ENCODE assay signal across 1 cellular context in genomic region chr2:134301099-134301970, GRCh38.
TF ChIP-seq lines count a peak whose summit lies in the region.

No MANE protein-coding gene starts in this region.

TF ChIP-seq in HepG2, 621 proteins besides CTCF, POLR2A, EP300 and RAD21 (continued from another document):
- TF ChIP-seq HMGXB3 (CRISPR knock-in tag; IDR thresholded peaks at IDR 0.05; ENCODE audit: borderline replicate concordance) (no peak), ZBTB20 (CRISPR knock-in tag; IDR thresholded peaks at IDR 0.05; ENCODE audit: borderline replicate concordance, low read depth) (no peak), PTBP1 (IDR thresholded peaks at IDR 0.05; ENCODE audit: low read depth, low read length, poor library complexity, severe bottlenecking) (no peak), DMAP1 (CRISPR knock-in tag; IDR thresholded peaks at IDR 0.05) (no peak), SKIL (CRISPR knock-in tag; IDR thresholded peaks at IDR 0.05; ENCODE audit: borderline replicate concordance) (no peak), EEA1 (CRISPR knock-in tag; IDR thresholded peaks at IDR 0.05; ENCODE audit: borderline replicate concordance) (no peak), MED1 (CRISPR knock-in tag; IDR thresholded peaks at IDR 0.05) (no peak)
- TF ChIP-seq, protein P1, sequence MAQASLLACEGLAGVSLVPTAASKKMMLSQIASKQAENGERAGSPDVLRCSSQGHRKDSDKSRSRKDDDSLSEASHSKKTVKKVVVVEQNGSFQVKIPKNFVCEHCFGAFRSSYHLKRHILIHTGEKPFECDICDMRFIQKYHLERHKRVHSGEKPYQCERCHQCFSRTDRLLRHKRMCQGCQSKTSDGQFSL (CRISPR knock-in tag; IDR thresholded peaks at IDR 0.05): no peak
- TF ChIP-seq, protein P2, sequence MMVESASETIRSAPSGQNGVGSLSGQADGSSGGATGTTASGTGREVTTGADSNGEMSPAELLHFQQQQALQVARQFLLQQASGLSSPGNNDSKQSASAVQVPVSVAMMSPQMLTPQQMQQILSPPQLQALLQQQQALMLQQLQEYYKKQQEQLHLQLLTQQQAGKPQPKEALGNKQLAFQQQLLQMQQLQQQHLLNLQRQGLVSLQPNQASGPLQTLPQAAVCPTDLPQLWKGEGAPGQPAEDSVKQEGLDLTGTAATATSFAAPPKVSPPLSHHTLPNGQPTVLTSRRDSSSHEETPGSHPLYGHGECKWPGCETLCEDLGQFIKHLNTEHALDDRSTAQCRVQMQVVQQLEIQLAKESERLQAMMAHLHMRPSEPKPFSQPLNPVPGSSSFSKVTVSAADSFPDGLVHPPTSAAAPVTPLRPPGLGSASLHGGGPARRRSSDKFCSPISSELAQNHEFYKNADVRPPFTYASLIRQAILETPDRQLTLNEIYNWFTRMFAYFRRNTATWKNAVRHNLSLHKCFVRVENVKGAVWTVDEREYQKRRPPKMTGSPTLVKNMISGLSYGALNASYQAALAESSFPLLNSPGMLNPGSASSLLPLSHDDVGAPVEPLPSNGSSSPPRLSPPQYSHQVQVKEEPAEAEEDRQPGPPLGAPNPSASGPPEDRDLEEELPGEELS (CRISPR knock-in tag; IDR thresholded peaks at IDR 0.05): no peak
- TF ChIP-seq, protein P3, sequence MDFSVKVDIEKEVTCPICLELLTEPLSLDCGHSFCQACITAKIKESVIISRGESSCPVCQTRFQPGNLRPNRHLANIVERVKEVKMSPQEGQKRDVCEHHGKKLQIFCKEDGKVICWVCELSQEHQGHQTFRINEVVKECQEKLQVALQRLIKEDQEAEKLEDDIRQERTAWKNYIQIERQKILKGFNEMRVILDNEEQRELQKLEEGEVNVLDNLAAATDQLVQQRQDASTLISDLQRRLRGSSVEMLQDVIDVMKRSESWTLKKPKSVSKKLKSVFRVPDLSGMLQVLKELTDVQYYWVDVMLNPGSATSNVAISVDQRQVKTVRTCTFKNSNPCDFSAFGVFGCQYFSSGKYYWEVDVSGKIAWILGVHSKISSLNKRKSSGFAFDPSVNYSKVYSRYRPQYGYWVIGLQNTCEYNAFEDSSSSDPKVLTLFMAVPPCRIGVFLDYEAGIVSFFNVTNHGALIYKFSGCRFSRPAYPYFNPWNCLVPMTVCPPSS (IDR thresholded peaks at IDR 0.05): no peak
